Comparison of ENCODE assay signal across 1 cellular context in the genomic region with DNA sequence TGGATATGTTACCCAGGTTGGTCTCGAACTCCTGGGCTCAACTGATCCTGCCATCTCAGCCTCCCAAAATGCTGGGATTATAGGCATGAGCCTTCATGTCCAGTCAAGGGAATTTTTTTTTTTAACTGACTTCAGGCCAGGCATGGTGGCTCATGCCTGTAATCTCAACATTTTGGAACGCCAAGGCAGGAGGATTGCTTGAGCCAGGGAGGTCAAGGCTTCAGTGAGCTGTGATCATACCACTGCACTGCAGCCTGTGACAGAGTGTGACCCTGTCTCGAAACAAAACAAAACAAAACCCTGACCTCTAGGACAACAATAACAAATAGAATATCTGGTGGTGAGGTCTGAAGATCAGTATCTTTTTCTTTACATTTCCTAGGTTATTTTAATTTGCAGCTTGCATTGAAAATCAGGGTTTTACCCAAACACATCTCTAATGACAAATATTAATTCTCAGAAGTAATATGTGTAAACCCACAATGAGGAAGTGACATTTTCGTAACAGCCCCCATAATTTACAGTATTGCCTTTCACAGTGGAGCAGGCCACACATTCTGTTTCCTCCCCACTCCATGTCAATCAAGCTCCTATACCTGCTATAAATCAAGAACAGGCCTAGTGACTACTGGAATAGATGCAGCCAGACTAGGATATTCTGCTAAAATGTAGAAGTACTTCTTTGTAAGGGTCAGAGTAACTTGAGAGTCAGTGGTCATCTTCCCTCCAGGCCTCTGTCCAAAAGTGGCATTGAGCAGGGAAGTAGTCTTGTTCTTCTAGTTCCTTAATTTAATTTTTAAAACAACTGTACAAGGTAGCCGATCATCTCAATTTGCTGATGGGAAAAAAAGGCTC.
TF ChIP-seq lines count a peak whose summit lies in the region.

No MANE protein-coding gene starts in this region.

TF ChIP-seq in HepG2, 621 proteins besides CTCF, POLR2A, EP300 and RAD21 (continued from another document and continues in another):
- TF ChIP-seq HNF1A (IDR thresholded peaks at IDR 0.05; ENCODE audit: low read depth) (peak; percentile 24; the same call in 1 of the 2 replicates), HNF1A (CRISPR knock-in tag; IDR thresholded peaks at IDR 0.05; ENCODE audit: borderline replicate concordance) (no peak), RBM22 (optimal IDR thresholded peaks at IDR 0.05; ENCODE audit: low read length) (no peak), TFAP4 (IDR thresholded peaks at IDR 0.05; ENCODE audit: borderline replicate concordance, low read depth) (no peak), ZNF629 (CRISPR knock-in tag; conservative IDR thresholded peaks at IDR 0.05) (no peak), ZNF331 (CRISPR knock-in tag; IDR thresholded peaks at IDR 0.05) (peak; percentile 31; the same call in 1 of the 2 replicates), EED (CRISPR knock-in tag; IDR thresholded peaks at IDR 0.05) (no peak), CHD4 (IDR thresholded peaks at IDR 0.05; ENCODE audit: borderline replicate concordance, low read length) (0 out of 2 replicates have a peak, but pooled peaks have one; percentile 43), HDAC1 (CRISPR knock-in tag; IDR thresholded peaks at IDR 0.05) (peak; percentile 50; the same call in 1 of the 2 replicates), THAP7 (CRISPR knock-in tag; IDR thresholded peaks at IDR 0.05) (no peak), GTF2F1 (IDR thresholded peaks at IDR 0.05; ENCODE audit: low read length) (no peak), ARHGAP35 (CRISPR knock-in tag; IDR thresholded peaks at IDR 0.05; ENCODE audit: borderline replicate concordance) (no peak), ZNF652 (CRISPR knock-in tag; IDR thresholded peaks at IDR 0.05; ENCODE audit: borderline replicate concordance, low read depth) (no peak), ZNF264 (CRISPR knock-in tag; IDR thresholded peaks at IDR 0.05) (no peak; the same call in 1 of the 2 replicates), TBX2 (CRISPR knock-in tag; IDR thresholded peaks at IDR 0.05; ENCODE audit: borderline replicate concordance) (no peak), ZNF562 (CRISPR knock-in tag; IDR thresholded peaks at IDR 0.05; ENCODE audit: borderline replicate concordance) (no peak), NR2F2 (IDR thresholded peaks at IDR 0.05; ENCODE audit: borderline replicate concordance, low read depth) (peak; percentile 86), TERF1 (CRISPR knock-in tag; IDR thresholded peaks at IDR 0.05) (no peak), ARID3A (IDR thresholded peaks at IDR 0.05; ENCODE audit: low read depth, low read length) (no peak), ZBTB20 (CRISPR knock-in tag; IDR thresholded peaks at IDR 0.05; ENCODE audit: borderline replicate concordance, low read depth) (no peak; the same call in 1 of the 2 replicates)
- TF ChIP-seq, protein P1, sequence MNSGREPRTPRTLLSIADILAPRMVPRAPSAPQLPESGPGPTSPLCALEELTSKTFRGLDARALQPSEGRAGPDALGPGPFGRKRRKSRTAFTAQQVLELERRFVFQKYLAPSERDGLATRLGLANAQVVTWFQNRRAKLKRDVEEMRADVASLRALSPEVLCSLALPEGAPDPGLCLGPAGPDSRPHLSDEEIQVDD (CRISPR knock-in tag; IDR thresholded peaks at IDR 0.05; ENCODE audit: borderline replicate concordance), result no peak
- TF ChIP-seq, protein P2, sequence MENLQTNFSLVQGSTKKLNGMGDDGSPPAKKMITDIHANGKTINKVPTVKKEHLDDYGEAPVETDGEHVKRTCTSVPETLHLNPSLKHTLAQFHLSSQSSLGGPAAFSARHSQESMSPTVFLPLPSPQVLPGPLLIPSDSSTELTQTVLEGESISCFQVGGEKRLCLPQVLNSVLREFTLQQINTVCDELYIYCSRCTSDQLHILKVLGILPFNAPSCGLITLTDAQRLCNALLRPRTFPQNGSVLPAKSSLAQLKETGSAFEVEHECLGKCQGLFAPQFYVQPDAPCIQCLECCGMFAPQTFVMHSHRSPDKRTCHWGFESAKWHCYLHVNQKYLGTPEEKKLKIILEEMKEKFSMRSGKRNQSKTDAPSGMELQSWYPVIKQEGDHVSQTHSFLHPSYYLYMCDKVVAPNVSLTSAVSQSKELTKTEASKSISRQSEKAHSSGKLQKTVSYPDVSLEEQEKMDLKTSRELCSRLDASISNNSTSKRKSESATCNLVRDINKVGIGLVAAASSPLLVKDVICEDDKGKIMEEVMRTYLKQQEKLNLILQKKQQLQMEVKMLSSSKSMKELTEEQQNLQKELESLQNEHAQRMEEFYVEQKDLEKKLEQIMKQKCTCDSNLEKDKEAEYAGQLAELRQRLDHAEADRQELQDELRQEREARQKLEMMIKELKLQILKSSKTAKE (CRISPR knock-in tag; IDR thresholded peaks at IDR 0.05; ENCODE audit: borderline replicate concordance), result peak; percentile 45; the same call in 1 of the 2 replicates
- TF ChIP-seq, protein P3, sequence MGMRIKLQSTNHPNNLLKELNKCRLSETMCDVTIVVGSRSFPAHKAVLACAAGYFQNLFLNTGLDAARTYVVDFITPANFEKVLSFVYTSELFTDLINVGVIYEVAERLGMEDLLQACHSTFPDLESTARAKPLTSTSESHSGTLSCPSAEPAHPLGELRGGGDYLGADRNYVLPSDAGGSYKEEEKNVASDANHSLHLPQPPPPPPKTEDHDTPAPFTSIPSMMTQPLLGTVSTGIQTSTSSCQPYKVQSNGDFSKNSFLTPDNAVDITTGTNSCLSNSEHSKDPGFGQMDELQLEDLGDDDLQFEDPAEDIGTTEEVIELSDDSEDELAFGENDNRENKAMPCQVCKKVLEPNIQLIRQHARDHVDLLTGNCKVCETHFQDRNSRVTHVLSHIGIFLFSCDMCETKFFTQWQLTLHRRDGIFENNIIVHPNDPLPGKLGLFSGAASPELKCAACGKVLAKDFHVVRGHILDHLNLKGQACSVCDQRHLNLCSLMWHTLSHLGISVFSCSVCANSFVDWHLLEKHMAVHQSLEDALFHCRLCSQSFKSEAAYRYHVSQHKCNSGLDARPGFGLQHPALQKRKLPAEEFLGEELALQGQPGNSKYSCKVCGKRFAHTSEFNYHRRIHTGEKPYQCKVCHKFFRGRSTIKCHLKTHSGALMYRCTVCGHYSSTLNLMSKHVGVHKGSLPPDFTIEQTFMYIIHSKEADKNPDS (CRISPR knock-in tag; IDR thresholded peaks at IDR 0.05), result no peak
- TF ChIP-seq, protein P4, sequence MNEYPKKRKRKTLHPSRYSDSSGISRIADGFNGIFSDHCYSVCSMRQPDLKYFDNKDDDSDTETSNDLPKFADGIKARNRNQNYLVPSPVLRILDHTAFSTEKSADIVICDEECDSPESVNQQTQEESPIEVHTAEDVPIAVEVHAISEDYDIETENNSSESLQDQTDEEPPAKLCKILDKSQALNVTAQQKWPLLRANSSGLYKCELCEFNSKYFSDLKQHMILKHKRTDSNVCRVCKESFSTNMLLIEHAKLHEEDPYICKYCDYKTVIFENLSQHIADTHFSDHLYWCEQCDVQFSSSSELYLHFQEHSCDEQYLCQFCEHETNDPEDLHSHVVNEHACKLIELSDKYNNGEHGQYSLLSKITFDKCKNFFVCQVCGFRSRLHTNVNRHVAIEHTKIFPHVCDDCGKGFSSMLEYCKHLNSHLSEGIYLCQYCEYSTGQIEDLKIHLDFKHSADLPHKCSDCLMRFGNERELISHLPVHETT (CRISPR knock-in tag; conservative IDR thresholded peaks at IDR 0.05), result no peak
- TF ChIP-seq, protein P5, sequence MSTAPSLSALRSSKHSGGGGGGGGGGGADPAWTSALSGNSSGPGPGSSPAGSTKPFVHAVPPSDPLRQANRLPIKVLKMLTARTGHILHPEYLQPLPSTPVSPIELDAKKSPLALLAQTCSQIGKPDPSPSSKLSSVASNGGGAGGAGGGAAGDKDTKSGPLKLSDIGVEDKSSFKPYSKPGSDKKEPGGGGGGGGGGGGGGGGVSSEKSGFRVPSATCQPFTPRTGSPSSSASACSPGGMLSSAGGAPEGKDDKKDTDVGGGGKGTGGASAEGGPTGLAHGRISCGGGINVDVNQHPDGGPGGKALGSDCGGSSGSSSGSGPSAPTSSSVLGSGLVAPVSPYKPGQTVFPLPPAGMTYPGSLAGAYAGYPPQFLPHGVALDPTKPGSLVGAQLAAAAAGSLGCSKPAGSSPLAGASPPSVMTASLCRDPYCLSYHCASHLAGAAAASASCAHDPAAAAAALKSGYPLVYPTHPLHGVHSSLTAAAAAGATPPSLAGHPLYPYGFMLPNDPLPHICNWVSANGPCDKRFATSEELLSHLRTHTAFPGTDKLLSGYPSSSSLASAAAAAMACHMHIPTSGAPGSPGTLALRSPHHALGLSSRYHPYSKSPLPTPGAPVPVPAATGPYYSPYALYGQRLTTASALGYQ (CRISPR knock-in tag; IDR thresholded peaks at IDR 0.05), result no peak
